In genomic region chr12:6567824-6568617, GRCh38 we compare ENCODE assay signal across 1 cellular context.
TF ChIP-seq lines count a peak whose summit lies in the region.

TSS of gene NOP2 (minus strand) at chr12:6568291. CDS start at chr12:6567918, 373 bp downstream.

TF ChIP-seq in HepG2, 621 proteins besides CTCF, POLR2A, EP300 and RAD21 (continued from another document and continues in another):
- no peak for TF ChIP-seq ZNF136 (CRISPR knock-in tag; IDR thresholded peaks at IDR 0.05; ENCODE audit: low read depth)
- TF ChIP-seq, protein P1, sequence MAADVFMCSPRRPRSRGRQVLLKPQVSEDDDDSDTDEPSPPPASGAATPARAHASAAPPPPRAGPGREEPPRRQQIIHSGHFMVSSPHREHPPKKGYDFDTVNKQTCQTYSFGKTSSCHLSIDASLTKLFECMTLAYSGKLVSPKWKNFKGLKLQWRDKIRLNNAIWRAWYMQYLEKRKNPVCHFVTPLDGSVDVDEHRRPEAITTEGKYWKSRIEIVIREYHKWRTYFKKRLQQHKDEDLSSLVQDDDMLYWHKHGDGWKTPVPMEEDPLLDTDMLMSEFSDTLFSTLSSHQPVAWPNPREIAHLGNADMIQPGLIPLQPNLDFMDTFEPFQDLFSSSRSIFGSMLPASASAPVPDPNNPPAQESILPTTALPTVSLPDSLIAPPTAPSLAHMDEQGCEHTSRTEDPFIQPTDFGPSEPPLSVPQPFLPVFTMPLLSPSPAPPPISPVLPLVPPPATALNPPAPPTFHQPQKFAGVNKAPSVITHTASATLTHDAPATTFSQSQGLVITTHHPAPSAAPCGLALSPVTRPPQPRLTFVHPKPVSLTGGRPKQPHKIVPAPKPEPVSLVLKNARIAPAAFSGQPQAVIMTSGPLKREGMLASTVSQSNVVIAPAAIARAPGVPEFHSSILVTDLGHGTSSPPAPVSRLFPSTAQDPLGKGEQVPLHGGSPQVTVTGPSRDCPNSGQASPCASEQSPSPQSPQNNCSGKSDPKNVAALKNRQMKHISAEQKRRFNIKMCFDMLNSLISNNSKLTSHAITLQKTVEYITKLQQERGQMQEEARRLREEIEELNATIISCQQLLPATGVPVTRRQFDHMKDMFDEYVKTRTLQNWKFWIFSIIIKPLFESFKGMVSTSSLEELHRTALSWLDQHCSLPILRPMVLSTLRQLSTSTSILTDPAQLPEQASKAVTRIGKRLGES (CRISPR knock-in tag; IDR thresholded peaks at IDR 0.05; ENCODE audit: borderline replicate concordance): peak; percentile 79; the same call in 1 of the 2 replicates
- TF ChIP-seq PITX1 (CRISPR knock-in tag; IDR thresholded peaks at IDR 0.05): peak; percentile 72; the same call in 1 of the 2 replicates
- TF ChIP-seq, protein P2, sequence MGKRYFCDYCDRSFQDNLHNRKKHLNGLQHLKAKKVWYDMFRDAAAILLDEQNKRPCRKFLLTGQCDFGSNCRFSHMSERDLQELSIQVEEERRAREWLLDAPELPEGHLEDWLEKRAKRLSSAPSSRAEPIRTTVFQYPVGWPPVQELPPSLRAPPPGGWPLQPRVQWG (CRISPR knock-in tag; IDR thresholded peaks at IDR 0.05; ENCODE audit: borderline replicate concordance, low read depth): no peak
- TF ChIP-seq ZBTB34 (CRISPR knock-in tag; IDR thresholded peaks at IDR 0.05): 0 out of 2 replicates have a peak, but pooled peaks have one; percentile 23
- peak; percentile 68 for TF ChIP-seq HOXD1 (CRISPR knock-in tag; IDR thresholded peaks at IDR 0.05)
- no peak for TF ChIP-seq U2AF2 (IDR thresholded peaks at IDR 0.05; ENCODE audit: low read depth, low read length)
- peak; percentile 25; the same call in 1 of the 2 replicates for TF ChIP-seq ZNF672 (CRISPR knock-in tag; IDR thresholded peaks at IDR 0.05)
- no peak for TF ChIP-seq ZNF564 (CRISPR knock-in tag; IDR thresholded peaks at IDR 0.05)
- no peak for TF ChIP-seq SSRP1 (CRISPR knock-in tag; IDR thresholded peaks at IDR 0.05)
- TF ChIP-seq, protein P3, sequence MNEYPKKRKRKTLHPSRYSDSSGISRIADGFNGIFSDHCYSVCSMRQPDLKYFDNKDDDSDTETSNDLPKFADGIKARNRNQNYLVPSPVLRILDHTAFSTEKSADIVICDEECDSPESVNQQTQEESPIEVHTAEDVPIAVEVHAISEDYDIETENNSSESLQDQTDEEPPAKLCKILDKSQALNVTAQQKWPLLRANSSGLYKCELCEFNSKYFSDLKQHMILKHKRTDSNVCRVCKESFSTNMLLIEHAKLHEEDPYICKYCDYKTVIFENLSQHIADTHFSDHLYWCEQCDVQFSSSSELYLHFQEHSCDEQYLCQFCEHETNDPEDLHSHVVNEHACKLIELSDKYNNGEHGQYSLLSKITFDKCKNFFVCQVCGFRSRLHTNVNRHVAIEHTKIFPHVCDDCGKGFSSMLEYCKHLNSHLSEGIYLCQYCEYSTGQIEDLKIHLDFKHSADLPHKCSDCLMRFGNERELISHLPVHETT (CRISPR knock-in tag; conservative IDR thresholded peaks at IDR 0.05): peak; percentile 46; the same call in 1 of the 2 replicates
- TF ChIP-seq THAP11 (CRISPR knock-in tag; IDR thresholded peaks at IDR 0.05): peak; percentile 87
- TF ChIP-seq ZBTB1 (CRISPR knock-in tag; IDR thresholded peaks at IDR 0.05; ENCODE audit: borderline replicate concordance): no peak
- TF ChIP-seq CREB3 (CRISPR knock-in tag; IDR thresholded peaks at IDR 0.05): no peak
- no peak for TF ChIP-seq PRMT3 (CRISPR knock-in tag; IDR thresholded peaks at IDR 0.05; ENCODE audit: borderline replicate concordance, low read depth)
- no peak for TF ChIP-seq BRF2 (CRISPR knock-in tag; IDR thresholded peaks at IDR 0.05)
- peak; percentile 50; the same call in 1 of the 2 replicates for TF ChIP-seq ZNF619 (CRISPR knock-in tag; IDR thresholded peaks at IDR 0.05)
- TF ChIP-seq SRSF4 (IDR thresholded peaks at IDR 0.05; ENCODE audit: low read depth, low read length, poor library complexity, severe bottlenecking): no peak
- TF ChIP-seq CREB1 (IDR thresholded peaks at IDR 0.05): peak; percentile 49; the same call in 1 of the 2 replicates
- TF ChIP-seq CREB1 (CRISPR knock-in tag; IDR thresholded peaks at IDR 0.05): peak; percentile 74
- TF ChIP-seq ZNF337 (CRISPR knock-in tag; IDR thresholded peaks at IDR 0.05; ENCODE audit: borderline replicate concordance, low read depth): peak; percentile 80; the same call in 1 of the 2 replicates
- TF ChIP-seq, protein P4, sequence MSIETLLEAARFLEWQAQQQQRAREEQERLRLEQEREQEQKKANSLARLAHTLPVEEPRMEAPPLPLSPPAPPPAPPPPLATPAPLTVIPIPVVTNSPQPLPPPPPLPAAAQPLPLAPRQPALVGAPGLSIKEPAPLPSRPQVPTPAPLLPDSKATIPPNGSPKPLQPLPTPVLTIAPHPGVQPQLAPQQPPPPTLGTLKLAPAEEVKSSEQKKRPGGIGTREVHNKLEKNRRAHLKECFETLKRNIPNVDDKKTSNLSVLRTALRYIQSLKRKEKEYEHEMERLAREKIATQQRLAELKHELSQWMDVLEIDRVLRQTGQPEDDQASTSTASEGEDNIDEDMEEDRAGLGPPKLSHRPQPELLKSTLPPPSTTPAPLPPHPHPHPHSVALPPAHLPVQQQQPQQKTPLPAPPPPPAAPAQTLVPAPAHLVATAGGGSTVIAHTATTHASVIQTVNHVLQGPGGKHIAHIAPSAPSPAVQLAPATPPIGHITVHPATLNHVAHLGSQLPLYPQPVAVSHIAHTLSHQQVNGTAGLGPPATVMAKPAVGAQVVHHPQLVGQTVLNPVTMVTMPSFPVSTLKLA (IDR thresholded peaks at IDR 0.05): peak; percentile 82
- TF ChIP-seq RBFOX2 (IDR thresholded peaks at IDR 0.05; ENCODE audit: low read depth, low read length): peak; percentile 96
- peak; percentile 45; the same call in 1 of the 2 replicates for TF ChIP-seq AKAP8 (CRISPR knock-in tag; IDR thresholded peaks at IDR 0.05)
- peak; percentile 67; the same call in 1 of the 2 replicates for TF ChIP-seq SATB2 (CRISPR knock-in tag; IDR thresholded peaks at IDR 0.05)
- TF ChIP-seq BCLAF1 (IDR thresholded peaks at IDR 0.05): no peak
- no peak for TF ChIP-seq ESRRA (CRISPR knock-in tag; IDR thresholded peaks at IDR 0.05; ENCODE audit: low read depth)
- peak; percentile 85 for TF ChIP-seq MED13 (CRISPR knock-in tag; IDR thresholded peaks at IDR 0.05)
- TF ChIP-seq ZNF205 (CRISPR knock-in tag; IDR thresholded peaks at IDR 0.05): peak; percentile 98
- TF ChIP-seq CENPX (CRISPR knock-in tag; IDR thresholded peaks at IDR 0.05): no peak
- no peak for TF ChIP-seq ZNF432 (CRISPR knock-in tag; IDR thresholded peaks at IDR 0.05; ENCODE audit: borderline replicate concordance)
- TF ChIP-seq NONO (IDR thresholded peaks at IDR 0.05): no peak
- TF ChIP-seq NONO (CRISPR knock-in tag; conservative IDR thresholded peaks at IDR 0.05): peak; percentile 86
- TF ChIP-seq ZFP36L2 (CRISPR knock-in tag; IDR thresholded peaks at IDR 0.05): no peak
- no peak for TF ChIP-seq ZNF34 (CRISPR knock-in tag; IDR thresholded peaks at IDR 0.05; ENCODE audit: borderline replicate concordance)
- TF ChIP-seq SOX13 (IDR thresholded peaks at IDR 0.05): no peak
- TF ChIP-seq SOX13 (CRISPR knock-in tag; conservative IDR thresholded peaks at IDR 0.05 in 1 of 2, IDR thresholded peaks at IDR 0.05 in 1 of 2): no peak; a peak in 1 of 4 replicates
- TF ChIP-seq, protein P5, sequence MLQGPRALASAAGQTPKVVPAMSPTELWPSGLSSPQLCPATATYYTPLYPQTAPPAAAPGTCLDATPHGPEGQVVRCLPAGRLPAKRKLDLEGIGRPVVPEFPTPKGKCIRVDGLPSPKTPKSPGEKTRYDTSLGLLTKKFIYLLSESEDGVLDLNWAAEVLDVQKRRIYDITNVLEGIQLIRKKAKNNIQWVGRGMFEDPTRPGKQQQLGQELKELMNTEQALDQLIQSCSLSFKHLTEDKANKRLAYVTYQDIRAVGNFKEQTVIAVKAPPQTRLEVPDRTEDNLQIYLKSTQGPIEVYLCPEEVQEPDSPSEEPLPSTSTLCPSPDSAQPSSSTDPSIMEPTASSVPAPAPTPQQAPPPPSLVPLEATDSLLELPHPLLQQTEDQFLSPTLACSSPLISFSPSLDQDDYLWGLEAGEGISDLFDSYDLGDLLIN (CRISPR knock-in tag; IDR thresholded peaks at IDR 0.05; ENCODE audit: borderline replicate concordance): no peak
- no peak for TF ChIP-seq MAFG (CRISPR knock-in tag; IDR thresholded peaks at IDR 0.05)
- TF ChIP-seq ZC3H4 (CRISPR knock-in tag; IDR thresholded peaks at IDR 0.05; ENCODE audit: borderline replicate concordance): no peak
- peak; percentile 82 for TF ChIP-seq TAF1 (CRISPR knock-in tag; IDR thresholded peaks at IDR 0.05)
- TF ChIP-seq, protein P6, sequence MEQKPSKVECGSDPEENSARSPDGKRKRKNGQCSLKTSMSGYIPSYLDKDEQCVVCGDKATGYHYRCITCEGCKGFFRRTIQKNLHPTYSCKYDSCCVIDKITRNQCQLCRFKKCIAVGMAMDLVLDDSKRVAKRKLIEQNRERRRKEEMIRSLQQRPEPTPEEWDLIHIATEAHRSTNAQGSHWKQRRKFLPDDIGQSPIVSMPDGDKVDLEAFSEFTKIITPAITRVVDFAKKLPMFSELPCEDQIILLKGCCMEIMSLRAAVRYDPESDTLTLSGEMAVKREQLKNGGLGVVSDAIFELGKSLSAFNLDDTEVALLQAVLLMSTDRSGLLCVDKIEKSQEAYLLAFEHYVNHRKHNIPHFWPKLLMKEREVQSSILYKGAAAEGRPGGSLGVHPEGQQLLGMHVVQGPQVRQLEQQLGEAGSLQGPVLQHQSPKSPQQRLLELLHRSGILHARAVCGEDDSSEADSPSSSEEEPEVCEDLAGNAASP (CRISPR knock-in tag; IDR thresholded peaks at IDR 0.05; ENCODE audit: borderline replicate concordance): no peak; the same call in 1 of the 2 replicates
- no peak for TF ChIP-seq ZFP1 (CRISPR knock-in tag; IDR thresholded peaks at IDR 0.05)
- 0 out of 2 replicates have a peak, but pooled peaks have one; percentile 39 for TF ChIP-seq GATA4 (IDR thresholded peaks at IDR 0.05; ENCODE audit: borderline replicate concordance, low read depth)
- TF ChIP-seq, protein P7, sequence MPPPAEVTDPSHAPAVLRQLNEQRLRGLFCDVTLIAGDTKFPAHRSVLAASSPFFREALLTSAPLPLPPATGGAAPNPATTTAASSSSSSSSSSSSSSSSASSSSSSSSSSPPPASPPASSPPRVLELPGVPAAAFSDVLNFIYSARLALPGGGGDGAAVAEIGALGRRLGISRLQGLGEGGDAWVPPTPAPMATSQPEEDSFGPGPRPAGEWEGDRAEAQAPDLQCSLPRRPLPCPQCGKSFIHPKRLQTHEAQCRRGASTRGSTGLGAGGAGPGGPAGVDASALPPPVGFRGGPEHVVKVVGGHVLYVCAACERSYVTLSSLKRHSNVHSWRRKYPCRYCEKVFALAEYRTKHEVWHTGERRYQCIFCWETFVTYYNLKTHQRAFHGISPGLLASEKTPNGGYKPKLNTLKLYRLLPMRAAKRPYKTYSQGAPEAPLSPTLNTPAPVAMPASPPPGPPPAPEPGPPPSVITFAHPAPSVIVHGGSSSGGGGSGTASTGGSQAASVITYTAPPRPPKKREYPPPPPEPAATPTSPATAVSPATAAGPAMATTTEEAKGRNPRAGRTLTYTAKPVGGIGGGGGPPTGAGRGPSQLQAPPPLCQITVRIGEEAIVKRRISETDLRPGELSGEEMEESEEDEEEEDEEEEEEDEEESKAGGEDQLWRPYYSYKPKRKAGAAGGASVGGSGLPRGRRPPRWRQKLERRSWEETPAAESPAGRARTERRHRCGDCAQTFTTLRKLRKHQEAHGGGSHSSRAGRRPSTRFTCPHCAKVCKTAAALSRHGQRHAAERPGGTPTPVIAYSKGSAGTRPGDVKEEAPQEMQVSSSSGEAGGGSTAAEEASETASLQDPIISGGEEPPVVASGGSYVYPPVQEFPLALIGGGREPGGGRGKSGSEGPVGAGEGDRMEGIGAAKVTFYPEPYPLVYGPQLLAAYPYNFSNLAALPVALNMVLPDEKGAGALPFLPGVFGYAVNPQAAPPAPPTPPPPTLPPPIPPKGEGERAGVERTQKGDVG (CRISPR knock-in tag; IDR thresholded peaks at IDR 0.05; ENCODE audit: borderline replicate concordance): 0 out of 2 replicates have a peak, but pooled peaks have one; percentile 74
